ENCODE assay signal across 9 cellular contexts in genomic region chr1:203630697-203631096, GRCh38. TPM values are rescaled to one million over a fixed set of nuclear protein-coding genes. Genes with fewer than 3 reads are reported as not detected.
DNase-seq lines count a peak whose midpoint lies in the region; ATAC-seq and TF ChIP-seq lines count a peak whose summit lies in the region.
"Had no signal": no experiment of that assay in that cellular context is flagged by ENCODE, and none has a peak within 500 bp of the region (broad histone marks: within the 10 kb centered on the region; RNA-seq: fewer than 3 reads in every experiment).

No MANE protein-coding gene starts in this region.

- H3K9me3 ChIP-seq in CD8-positive, alpha-beta T cell (ENCODE audit: low read length) = no peaks in the 10 kb centered on the region
- no peaks in the 10 kb centered on the region for H3K9me3 ChIP-seq in psoas muscle

- peak overlapping the region; percentile 81 for H3K27ac Mint-ChIP-seq in CD8-positive, alpha-beta T cell
- H3K27ac Mint-ChIP-seq in activated B cell treated with CpG ODN at 0.5 μM for 24 hours (peak overlapping the region; percentile 50), glutamatergic neuron (ENCODE audit: unreplicated experiment) (no peak overlapping the region)

- peaks cover 38% of the 10 kb centered on the region for H3K4me1 ChIP-seq in CD8-positive, alpha-beta T cell (ENCODE audit: insufficient read depth, low read length)
- H3K4me1 ChIP-seq in psoas muscle = peaks cover 32% of the 10 kb centered on the region

- ATAC-seq in CD8-positive, alpha-beta T cell = no peak
- ATAC-seq in activated B cell treated with CpG ODN at 0.5 μM for 24 hours (ENCODE audit: low read depth) (no peak), psoas muscle (peak in 3 of 4 donors; percentile 41 to 53 (median 44)), GM18907 (IDR thresholded peaks at IDR 0.05; ENCODE audit: unreplicated experiment) (no peak), GM21717 (IDR thresholded peaks at IDR 0.05; ENCODE audit: unreplicated experiment) (no peak)

- no peak overlapping the region for H3K27ac ChIP-seq in CD8-positive, alpha-beta T cell (ENCODE audit: low read depth, low read length)
- peak overlapping the region; percentile 80 for H3K27ac ChIP-seq in psoas muscle

- no peaks in the 10 kb centered on the region for H3K27me3 ChIP-seq in CD8-positive, alpha-beta T cell (ENCODE audit: insufficient read depth, low read length)
- peaks cover 0 to 2% (median 0%) of the 10 kb centered on the region in 3 donors for H3K27me3 ChIP-seq in psoas muscle (ENCODE audit: insufficient read depth in 3 of 3, low read length in 2 of 3)

- no peak overlapping the region for H3K4me3 ChIP-seq in CD8-positive, alpha-beta T cell (ENCODE audit: low read depth, low read length)
- peak overlapping the region; percentile 86 for H3K4me3 ChIP-seq in psoas muscle

- DNase-seq in CD8-positive, alpha-beta T cell = no peak
- DNase-seq in activated B cell treated with CpG ODN at 0.5 μM for 24 hours (no peak), glutamatergic neuron (no peak), psoas muscle (no peak), NCI-H2107 treated with DMSO at 0.1 percent for 48 hours (lab: John Stamatoyannopoulos, UW; ENCODE audit: unreplicated experiment) (no peak)
- no peak for DNase-seq in stimulated activated naive CD4-positive, alpha-beta T cell treated with Interleukin-2 at 50 U/mL for 16 hours (lab: John Stamatoyannopoulos, UW)
- DNase-seq: cerebellar nuclear complex had no signal

- CTCF ChIA-PET in CD8-positive, alpha-beta T cell (lab: Charles Lee) = interaction anchor here (1.3 kb wide), 1 partner anchor 70 kb away, joined by 4 read pairs; no protein-coding TSS in a partner anchor
- CTCF ChIA-PET in activated B cell treated with CpG ODN at 0.5 μM for 24 hours (lab: Charles Lee) = no interaction called here

- TF ChIP-seq CTCF in CD8-positive, alpha-beta T cell (IDR thresholded peaks at IDR 0.05) = no peak
- no peak for TF ChIP-seq CTCF in activated B cell treated with CpG ODN at 0.5 μM for 24 hours (IDR thresholded peaks at IDR 0.05)
- no peak for TF ChIP-seq CTCF in glutamatergic neuron (IDR thresholded peaks at IDR 0.05; ENCODE audit: partially characterized antibody, unreplicated experiment)
- TF ChIP-seq CTCF in psoas muscle (IDR thresholded peaks at IDR 0.05) = no peak

- H3K36me3 ChIP-seq in CD8-positive, alpha-beta T cell (ENCODE audit: insufficient read depth, low read length) = no peaks in the 10 kb centered on the region
- H3K36me3 ChIP-seq in psoas muscle (ENCODE audit: insufficient read depth in 1 of 2, low read depth in 1 of 2) = peaks cover 0 to 8% of the 10 kb centered on the region in 2 donors

- intact Hi-C loops in CD8-positive, alpha-beta T cell (cut with DNase I, micrococcal nuclease) = no loop called here
- intact Hi-C loops in activated B cell treated with CpG ODN at 0.5 μM for 24 hours (cut with micrococcal nuclease) = no loop called here
- intact Hi-C loops in psoas muscle (cut with DNase I) = loop anchor here in 1 of 2 donors (2.0 kb wide), 1 partner anchor 64 kb away; no protein-coding TSS in a partner anchor

- POLR2A ChIA-PET in CD8-positive, alpha-beta T cell (lab: Charles Lee) = no interaction called here
- POLR2A ChIA-PET in activated B cell treated with CpG ODN at 0.5 μM for 24 hours (lab: Charles Lee) = no interaction called here

- peaks cover 40% of the 10 kb centered on the region for H3K36me3 Mint-ChIP-seq in CD8-positive, alpha-beta T cell
- no peaks in the 10 kb centered on the region for H3K36me3 Mint-ChIP-seq in activated B cell treated with CpG ODN at 0.5 μM for 24 hours (ENCODE audit: low read depth)
- no peaks in the 10 kb centered on the region for H3K36me3 Mint-ChIP-seq in glutamatergic neuron (ENCODE audit: unreplicated experiment)

- H3K4me3 Mint-ChIP-seq in CD8-positive, alpha-beta T cell = peak overlapping the region; percentile 91
- H3K4me3 Mint-ChIP-seq in activated B cell treated with CpG ODN at 0.5 μM for 24 hours (peak overlapping the region; percentile 11), glutamatergic neuron (ENCODE audit: unreplicated experiment) (peak overlapping the region; percentile 61)

- peaks cover 58% of the 10 kb centered on the region for H3K4me1 Mint-ChIP-seq in CD8-positive, alpha-beta T cell (ENCODE audit: low read depth)
- H3K4me1 Mint-ChIP-seq in activated B cell treated with CpG ODN at 0.5 μM for 24 hours (peaks cover 45% of the 10 kb centered on the region), glutamatergic neuron (ENCODE audit: low read depth, unreplicated experiment) (peaks cover 38% of the 10 kb centered on the region)

- no peaks in the 10 kb centered on the region for H3K9me3 Mint-ChIP-seq in CD8-positive, alpha-beta T cell
- no peaks in the 10 kb centered on the region for H3K9me3 Mint-ChIP-seq in activated B cell treated with CpG ODN at 0.5 μM for 24 hours
- H3K9me3 Mint-ChIP-seq in glutamatergic neuron (ENCODE audit: unreplicated experiment) = peaks cover 9% of the 10 kb centered on the region

- H3K27me3 Mint-ChIP-seq in CD8-positive, alpha-beta T cell (ENCODE audit: low read depth) = no peaks in the 10 kb centered on the region
- H3K27me3 Mint-ChIP-seq in activated B cell treated with CpG ODN at 0.5 μM for 24 hours = no peaks in the 10 kb centered on the region
- peaks cover 6% of the 10 kb centered on the region for H3K27me3 Mint-ChIP-seq in glutamatergic neuron (ENCODE audit: unreplicated experiment)

RNA-seq across cellular contexts. Expression of gene ATP2B4, which starts 4.1 kb away (rescaled TPM):
- total RNA-seq in CD8-positive, alpha-beta T cell = 10 to 100 TPM; 10.6 to 12.0 TPM
- total RNA-seq in activated B cell treated with CpG ODN at 0.5 μM for 24 hours (5.0 and 6.6 TPM in 2 replicates), glutamatergic neuron (ENCODE audit: unreplicated experiment) (17.4 TPM), psoas muscle (10 to 100 TPM; 18.6 to 29.6 (median 27.9) TPM)
- polyA plus RNA-seq in psoas muscle = 10 to 100 TPM; 12.2 to 26.6 (median 15.6) TPM

Comparison
In these comparisons a context has a peak if more than half of its experiments do, and no peak if none do; other contexts are left out.
1. ATAC-seq: peak in psoas muscle (3 of 4); none in CD8-positive, alpha-beta T cell (single experiment), activated B cell treated with CpG ODN at 0.5 μM for 24 hours (single experiment), GM18907 (single experiment) and GM21717 (single experiment).
2. H3K4me3 Mint-ChIP-seq: peak in every context shown above with its lines; median percentile 91 in CD8-positive, alpha-beta T cell; 61 in glutamatergic neuron; 11 in activated B cell treated with CpG ODN at 0.5 μM for 24 hours.